ENCODE assay signal across 1 cellular context in genomic region chr1:17953921-17954320, GRCh38.
TF ChIP-seq lines count a peak whose summit lies in the region.

No MANE protein-coding gene starts in this region.

TF ChIP-seq in HEK293, 187 proteins besides CTCF, POLR2A, EP300 and RAD21 (continued from another document):
- TF ChIP-seq, protein P1, sequence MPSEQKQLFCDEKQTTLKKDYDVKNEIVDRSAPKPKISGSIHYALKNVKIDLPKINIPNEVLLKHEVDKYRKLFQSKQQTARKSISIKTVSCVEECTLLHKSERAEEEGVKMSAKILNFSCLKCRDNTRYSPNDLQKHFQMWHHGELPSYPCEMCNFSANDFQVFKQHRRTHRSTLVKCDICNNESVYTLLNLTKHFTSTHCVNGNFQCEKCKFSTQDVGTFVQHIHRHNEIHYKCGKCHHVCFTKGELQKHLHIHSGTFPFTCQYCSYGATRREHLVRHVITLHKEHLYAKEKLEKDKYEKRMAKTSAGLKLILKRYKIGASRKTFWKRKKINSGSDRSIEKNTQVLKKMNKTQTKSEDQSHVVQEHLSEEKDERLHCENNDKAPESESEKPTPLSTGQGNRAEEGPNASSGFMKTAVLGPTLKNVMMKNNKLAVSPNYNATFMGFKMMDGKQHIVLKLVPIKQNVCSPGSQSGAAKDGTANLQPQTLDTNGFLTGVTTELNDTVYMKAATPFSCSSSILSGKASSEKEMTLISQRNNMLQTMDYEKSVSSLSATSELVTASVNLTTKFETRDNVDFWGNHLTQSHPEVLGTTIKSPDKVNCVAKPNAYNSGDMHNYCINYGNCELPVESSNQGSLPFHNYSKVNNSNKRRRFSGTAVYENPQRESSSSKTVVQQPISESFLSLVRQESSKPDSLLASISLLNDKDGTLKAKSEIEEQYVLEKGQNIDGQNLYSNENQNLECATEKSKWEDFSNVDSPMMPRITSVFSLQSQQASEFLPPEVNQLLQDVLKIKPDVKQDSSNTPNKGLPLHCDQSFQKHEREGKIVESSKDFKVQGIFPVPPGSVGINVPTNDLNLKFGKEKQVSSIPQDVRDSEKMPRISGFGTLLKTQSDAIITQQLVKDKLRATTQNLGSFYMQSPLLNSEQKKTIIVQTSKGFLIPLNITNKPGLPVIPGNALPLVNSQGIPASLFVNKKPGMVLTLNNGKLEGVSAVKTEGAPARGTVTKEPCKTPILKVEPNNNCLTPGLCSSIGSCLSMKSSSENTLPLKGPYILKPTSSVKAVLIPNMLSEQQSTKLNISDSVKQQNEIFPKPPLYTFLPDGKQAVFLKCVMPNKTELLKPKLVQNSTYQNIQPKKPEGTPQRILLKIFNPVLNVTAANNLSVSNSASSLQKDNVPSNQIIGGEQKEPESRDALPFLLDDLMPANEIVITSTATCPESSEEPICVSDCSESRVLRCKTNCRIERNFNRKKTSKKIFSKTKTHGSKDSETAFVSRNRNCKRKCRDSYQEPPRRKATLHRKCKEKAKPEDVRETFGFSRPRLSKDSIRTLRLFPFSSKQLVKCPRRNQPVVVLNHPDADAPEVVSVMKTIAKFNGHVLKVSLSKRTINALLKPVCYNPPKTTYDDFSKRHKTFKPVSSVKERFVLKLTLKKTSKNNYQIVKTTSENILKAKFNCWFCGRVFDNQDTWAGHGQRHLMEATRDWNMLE (tag by site-specific recombination; conservative IDR thresholded peaks at IDR 0.05; ENCODE audit: low read depth): peak; percentile 94
- TF ChIP-seq, protein P2, sequence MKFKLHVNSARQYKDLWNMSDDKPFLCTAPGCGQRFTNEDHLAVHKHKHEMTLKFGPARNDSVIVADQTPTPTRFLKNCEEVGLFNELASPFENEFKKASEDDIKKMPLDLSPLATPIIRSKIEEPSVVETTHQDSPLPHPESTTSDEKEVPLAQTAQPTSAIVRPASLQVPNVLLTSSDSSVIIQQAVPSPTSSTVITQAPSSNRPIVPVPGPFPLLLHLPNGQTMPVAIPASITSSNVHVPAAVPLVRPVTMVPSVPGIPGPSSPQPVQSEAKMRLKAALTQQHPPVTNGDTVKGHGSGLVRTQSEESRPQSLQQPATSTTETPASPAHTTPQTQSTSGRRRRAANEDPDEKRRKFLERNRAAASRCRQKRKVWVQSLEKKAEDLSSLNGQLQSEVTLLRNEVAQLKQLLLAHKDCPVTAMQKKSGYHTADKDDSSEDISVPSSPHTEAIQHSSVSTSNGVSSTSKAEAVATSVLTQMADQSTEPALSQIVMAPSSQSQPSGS (tag by site-specific recombination; IDR thresholded peaks at IDR 0.05; ENCODE audit: low read depth): no peak
- TF ChIP-seq, protein P3, sequence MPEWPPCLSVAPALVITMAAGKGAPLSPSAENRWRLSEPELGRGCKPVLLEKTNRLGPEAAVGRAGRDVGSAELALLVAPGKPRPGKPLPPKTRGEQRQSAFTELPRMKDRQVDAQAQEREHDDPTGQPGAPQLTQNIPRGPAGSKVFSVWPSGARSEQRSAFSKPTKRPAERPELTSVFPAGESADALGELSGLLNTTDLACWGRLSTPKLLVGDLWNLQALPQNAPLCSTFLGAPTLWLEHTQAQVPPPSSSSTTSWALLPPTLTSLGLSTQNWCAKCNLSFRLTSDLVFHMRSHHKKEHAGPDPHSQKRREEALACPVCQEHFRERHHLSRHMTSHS (tag by site-specific recombination; IDR thresholded peaks at IDR 0.05): no peak
- peak; percentile 75; the same call in 1 of the 2 replicates for TF ChIP-seq ZNF514 (tag by site-specific recombination; IDR thresholded peaks at IDR 0.05)
- TF ChIP-seq TCF7L2 (IDR thresholded peaks at IDR 0.05; ENCODE audit: borderline replicate concordance, low read depth, low read length): no peak
- TF ChIP-seq ZNF555 (tag by site-specific recombination; conservative IDR thresholded peaks at IDR 0.05): peak; percentile 83
- TF ChIP-seq ZFP69B (tag by site-specific recombination; IDR thresholded peaks at IDR 0.05): no peak
- TF ChIP-seq ZNF530 (tag by site-specific recombination; IDR thresholded peaks at IDR 0.05; ENCODE audit: low read depth): 0 out of 2 replicates have a peak, but pooled peaks have one; percentile 49
- TF ChIP-seq ZNF629 (tag by site-specific recombination; IDR thresholded peaks at IDR 0.05): 0 out of 2 replicates have a peak, but pooled peaks have one; percentile 46
- no peak for TF ChIP-seq ZBTB1 (tag by site-specific recombination; IDR thresholded peaks at IDR 0.05)
- peak; percentile 43; the same call in 1 of the 2 replicates for TF ChIP-seq ZFP3 (tag by site-specific recombination; IDR thresholded peaks at IDR 0.05; ENCODE audit: low read depth)
- TF ChIP-seq ZNF423 (tag by site-specific recombination; IDR thresholded peaks at IDR 0.05): no peak
- TF ChIP-seq ZNF426 (tag by site-specific recombination; IDR thresholded peaks at IDR 0.05): peak; percentile 85
- TF ChIP-seq RBAK (tag by site-specific recombination; IDR thresholded peaks at IDR 0.05): peak; percentile 83
- no peak for TF ChIP-seq ZNF768 (tag by site-specific recombination; IDR thresholded peaks at IDR 0.05)
- TF ChIP-seq ZNF654 (tag by site-specific recombination; IDR thresholded peaks at IDR 0.05; ENCODE audit: low read depth): no peak
- TF ChIP-seq ZNF664 (tag by site-specific recombination; IDR thresholded peaks at IDR 0.05): peak; percentile 64; the same call in 1 of the 2 replicates
- TF ChIP-seq ZNF529 (tag by site-specific recombination; IDR thresholded peaks at IDR 0.05; ENCODE audit: insufficient replicate concordance): peak; percentile 66
- no peak for TF ChIP-seq TSHZ1 (tag by site-specific recombination; IDR thresholded peaks at IDR 0.05; ENCODE audit: borderline replicate concordance)
- TF ChIP-seq BCL11A (tag by site-specific recombination; IDR thresholded peaks at IDR 0.05; ENCODE audit: low read depth): no peak
- TF ChIP-seq ZNF747 (tag by site-specific recombination; IDR thresholded peaks at IDR 0.05): no peak
- TF ChIP-seq ZNF596 (tag by site-specific recombination; IDR thresholded peaks at IDR 0.05): no peak
TF ChIP-seq in HEK293: peak in this region for 32.
